8 cellular contexts compared by ENCODE assay signal in genomic region chr6:29752451-29753308, GRCh38. TPM values are rescaled to one million over a fixed set of nuclear protein-coding genes. Genes with fewer than 3 reads are reported as not detected.
DNase-seq lines count a peak whose midpoint lies in the region; ATAC-seq, FAIRE-seq and TF ChIP-seq lines count a peak whose summit lies in the region.

No MANE protein-coding gene starts in this region.

- H3K4me3 ChIP-seq in choroid plexus epithelial cell (ENCODE audit: low read depth, low read length) = peak overlapping the region; percentile 68

- peak; percentile 71 for ATAC-seq in HG03039 (IDR thresholded peaks at IDR 0.05; ENCODE audit: unreplicated experiment)

- TF ChIP-seq CTCF in choroid plexus epithelial cell (conservative IDR thresholded peaks at IDR 0.05; ENCODE audit: low read depth, low read length) = peak; percentile 95

- DNase-seq in A172 (ENCODE audit: low spot score) = peak; percentile 85
- DNase-seq in GM18507 (ENCODE audit: extremely low spot score, insufficient read length, low read depth) = peak; percentile 74
- DNase-seq in NCI-H2227 (lab: John Stamatoyannopoulos, UW; ENCODE audit: unreplicated experiment) = peak; percentile 89
- peak; percentile 66 to 78 for DNase-seq in activated CD4-positive, alpha-beta T cell treated with anti-CD3 and anti-CD28 coated beads for 24 hours (ENCODE audit: low read depth in 2 of 2)
- DNase-seq in choroid plexus epithelial cell (ENCODE audit: low read depth) = peak; percentile 85
- DNase-seq in kidney glomerular epithelial cell (lab: John Stamatoyannopoulos, UW) = peak; percentile 95
- DNase-seq in stimulated activated CD4-positive, alpha-beta T cell treated with anti-CD3 and anti-CD28 coated beads, Interleukin-15, amount 100 ng/mL, for 48 hours (ENCODE audit: low read depth in 2 of 2) = peak; percentile 70 to 81

- peak; percentile 96 for FAIRE-seq in GM18507 (lab: Jason Lieb, UNC)

RNA-seq across cellular contexts. Expression of gene HLA-F, which starts 29.4 kb away (rescaled TPM):
- total RNA-seq in A172 (2014; rRNA removed; shearing (Covaris generic)) = 8.2 and 13.3 TPM in 2 replicates

Comparison
In these comparisons a context has a peak if more than half of its experiments do, and no peak if none do; other contexts are left out.
1. Peak in every context shown above with its lines: DNase-seq, ATAC-seq and H3K4me3 ChIP-seq.